Comparison of ENCODE assay signal across 8 cellular contexts in genomic region chrX:55717521-55718497, GRCh38. TPM values are rescaled to one million over a fixed set of nuclear protein-coding genes. Genes with fewer than 3 reads are reported as not detected.
A peak's percentile ranks its signal among the peaks of the same experiment; 100 is the strongest.
DNase-seq lines count a peak whose midpoint lies in the region; ATAC-seq and TF ChIP-seq lines count a peak whose summit lies in the region.

A gene with protein sequence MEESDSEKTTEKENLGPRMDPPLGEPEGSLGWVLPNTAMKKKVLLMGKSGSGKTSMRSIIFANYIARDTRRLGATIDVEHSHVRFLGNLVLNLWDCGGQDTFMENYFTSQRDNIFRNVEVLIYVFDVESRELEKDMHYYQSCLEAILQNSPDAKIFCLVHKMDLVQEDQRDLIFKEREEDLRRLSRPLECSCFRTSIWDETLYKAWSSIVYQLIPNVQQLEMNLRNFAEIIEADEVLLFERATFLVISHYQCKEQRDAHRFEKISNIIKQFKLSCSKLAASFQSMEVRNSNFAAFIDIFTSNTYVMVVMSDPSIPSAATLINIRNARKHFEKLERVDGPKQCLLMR (plus strand): TSS chrX:55717749. CDS start chrX:55718328, 579 bp downstream.

- no peaks in the 10 kb centered on the region for H3K36me3 ChIP-seq in OCI-LY3 (replicated peaks; ENCODE audit: low read depth, low read length)

- H3K27me3 ChIP-seq in OCI-LY3 (ENCODE audit: low read depth, low read length) (no peaks in the 10 kb centered on the region), mononuclear cell (ENCODE audit: insufficient read depth, low read length) (no peaks in the 10 kb centered on the region)

- H3K4me2 ChIP-seq in OCI-LY3 (ENCODE audit: low read length): peak within 1 kb of the TSS; percentile 75

- TF ChIP-seq CTCF in OCI-LY3 (IDR thresholded peaks at IDR 0.05; ENCODE audit: low read depth, low read length) (peak; percentile 84), epithelial cell of esophagus (IDR thresholded peaks at IDR 0.05; ENCODE audit: insufficient read depth, low read depth, low read length, missing control alignments) (peak; percentile 45)

- peaks cover 7% of the 10 kb centered on the region for H3K4me1 ChIP-seq in OCI-LY3 (ENCODE audit: low read length)
- H3K4me1 ChIP-seq in mononuclear cell (ENCODE audit: insufficient read depth, low read length): peaks cover 13% of the 10 kb centered on the region

- peaks cover 12% of the 10 kb centered on the region for H3K79me2 ChIP-seq in OCI-LY3 (ENCODE audit: low read length)

- peak within 1 kb of the TSS; percentile 78 for H2AFZ ChIP-seq in OCI-LY3 (ENCODE audit: low read depth, low read length)

- H4K20me1 ChIP-seq in OCI-LY3 (ENCODE audit: insufficient read depth, low read length): no peaks in the 10 kb centered on the region

- peak; percentile 97 for ATAC-seq in GM21515 (IDR thresholded peaks at IDR 0.05; ENCODE audit: unreplicated experiment)

- peak within 1 kb of the TSS; percentile 100 for H3K4me3 ChIP-seq in OCI-LY3 (ENCODE audit: low read length)
- H3K4me3 ChIP-seq in epithelial cell of esophagus (ENCODE audit: low read length): peak within 1 kb of the TSS; percentile 78
- peak within 1 kb of the TSS; percentile 44 for H3K4me3 ChIP-seq in mononuclear cell (ENCODE audit: low read length)

- H3K27ac ChIP-seq in OCI-LY3 (ENCODE audit: low read length): peak within 1 kb of the TSS; percentile 75

- peak; percentile 87 for DNase-seq in DMS 273 treated with DMSO at 0.1 percent for 48 hours (lab: John Stamatoyannopoulos, UW)
- DNase-seq in HuH-7 (ENCODE audit: low spot score): peak; percentile 48
- DNase-seq in activated T-cell treated with anti-CD3 and anti-CD28 coated beads for 4 hours: peak; percentile 80
- DNase-seq in epithelial cell of esophagus (ENCODE audit: low read depth): peak; percentile 93
- DNase-seq in stimulated activated CD8-positive, alpha-beta memory T cell treated with anti-CD3 and anti-CD28 coated beads, Interleukin-4, amount 100 ng/mL, for 1 hour (ENCODE audit: low read depth in 2 of 2, low spot score in 1 of 2): peak; percentile 64 to 81

- H3K9ac ChIP-seq in OCI-LY3 (ENCODE audit: low read length): peak within 1 kb of the TSS; percentile 94

- H3K9me3 ChIP-seq in OCI-LY3 (ENCODE audit: insufficient read depth, low read length): no peaks in the 10 kb centered on the region
- no peaks in the 10 kb centered on the region for H3K9me3 ChIP-seq in mononuclear cell (ENCODE audit: low read depth, low read length)

RNA-seq across cellular contexts. Expression of the gene that starts here (rescaled TPM):
- 4.6 TPM for total RNA-seq in mononuclear cell

Comparison
In these comparisons a context has a peak if more than half of its experiments do, and no peak if none do; other contexts are left out.
1. Peak in every context shown above with its lines: DNase-seq, ATAC-seq, H3K4me3 ChIP-seq and H3K27ac ChIP-seq.
2. H3K4me3 ChIP-seq: peak in every context shown above with its lines; median percentile 100 in OCI-LY3; 78 in epithelial cell of esophagus; 44 in mononuclear cell.